Comparison of ENCODE assay signal across 8 cellular contexts in genomic region chr16:10895053-10895946, GRCh38. TPM values are rescaled to one million over a fixed set of nuclear protein-coding genes. Genes with fewer than 3 reads are reported as not detected.
DNase-seq lines count a peak whose midpoint lies in the region; ATAC-seq, FAIRE-seq and TF ChIP-seq lines count a peak whose summit lies in the region.

No MANE protein-coding gene starts in this region.

- no peak overlapping the region for H3K4me3 ChIP-seq in Jurkat, Clone E6-1 (ENCODE audit: low read length)
- H3K4me3 ChIP-seq in astrocyte (ENCODE audit: insufficient read depth, low read depth, low read length) (no peak overlapping the region), liver (ENCODE audit: low read depth in 1 of 3, low read length in 3 of 3) (no peak overlapping the region), vagina (no peak overlapping the region)

- no peak for TF ChIP-seq RAD21 in liver (IDR thresholded peaks at IDR 0.05)

- TF ChIP-seq CTCF in astrocyte (IDR thresholded peaks at IDR 0.05; ENCODE audit: insufficient read depth, low read depth, low read length) (no peak), liver (IDR thresholded peaks at IDR 0.05; ENCODE audit: low read depth, low read length, missing input control) (no peak), vagina (IDR thresholded peaks at IDR 0.05) (no peak)

- no peak for TF ChIP-seq POLR2A in vagina (IDR thresholded peaks at IDR 0.05)

- no peak overlapping the region for H3K4me3 Mint-ChIP-seq in astrocyte (ENCODE audit: unreplicated experiment)

- no peaks in the 10 kb centered on the region for H3K36me3 Mint-ChIP-seq in astrocyte (ENCODE audit: low read depth, unreplicated experiment)

- no peaks in the 10 kb centered on the region for H3K9me3 ChIP-seq in astrocyte (ENCODE audit: insufficient read depth, low read depth, low read length)
- no peaks in the 10 kb centered on the region for H3K9me3 ChIP-seq in liver (ENCODE audit: control insufficient read depth in 4 of 4, low read length in 3 of 4)
- no peaks in the 10 kb centered on the region for H3K9me3 ChIP-seq in vagina

- H2AFZ ChIP-seq in astrocyte (ENCODE audit: low read depth, low read length), result no peak overlapping the region

- ATAC-seq in HG03280 (IDR thresholded peaks at IDR 0.05; ENCODE audit: unreplicated experiment), result no peak
- ATAC-seq in HG03565 (IDR thresholded peaks at IDR 0.05; ENCODE audit: unreplicated experiment), result no peak

- peak; percentile 46 for DNase-seq in COLO829 (ENCODE audit: low spot score)
- peak; percentile 33 for DNase-seq in Jurkat, Clone E6-1 (ENCODE audit: low read depth, low spot score)
- peak; percentile 12 for DNase-seq in astrocyte (ENCODE audit: low read depth)
- DNase-seq in vagina (ENCODE audit: extremely low spot score in 2 of 2), result no peak
- DNase-seq in NCI-H2081 treated with DMSO at 0.1 percent for 48 hours (lab: John Stamatoyannopoulos, UW), result no peak

- intact Hi-C loops in vagina (cut with DNase I), result loop anchor here (10.0 kb wide), 1 partner anchor 60 kb away; no protein-coding TSS in a partner anchor

- no peaks in the 10 kb centered on the region for H3K79me2 ChIP-seq in astrocyte (ENCODE audit: insufficient read depth, low read length)

- no peak for FAIRE-seq in astrocyte (lab: Jason Lieb, UNC)

- no peak overlapping the region for H3K27ac Mint-ChIP-seq in astrocyte (ENCODE audit: unreplicated experiment)

- peaks cover 5% of the 10 kb centered on the region for H3K27me3 ChIP-seq in astrocyte (ENCODE audit: insufficient read depth, low read length)
- H3K27me3 ChIP-seq in liver (ENCODE audit: control insufficient read depth in 4 of 4, insufficient read depth in 4 of 4, low read length in 3 of 4), result no peaks in the 10 kb centered on the region
- no peaks in the 10 kb centered on the region for H3K27me3 ChIP-seq in vagina

- no peaks in the 10 kb centered on the region for H3K9me3 Mint-ChIP-seq in astrocyte (ENCODE audit: unreplicated experiment)

- H4K20me1 ChIP-seq in astrocyte (ENCODE audit: insufficient read depth, low read length), result no peaks in the 10 kb centered on the region

- 41% methylated on average over 17 of the region's 17 CpGs for WGBS in liver

- H3K27me3 Mint-ChIP-seq in astrocyte (ENCODE audit: low read depth, unreplicated experiment), result peaks cover 74% of the 10 kb centered on the region

- H3K9ac ChIP-seq in astrocyte (ENCODE audit: low read length), result no peak overlapping the region
- no peak overlapping the region for H3K9ac ChIP-seq in liver (ENCODE audit: low read depth in 1 of 2, low read length in 2 of 2)

- H3K4me1 ChIP-seq in astrocyte (ENCODE audit: insufficient read depth, low read length) (no peaks in the 10 kb centered on the region), liver (ENCODE audit: control insufficient read depth in 4 of 4, insufficient read depth in 4 of 4, low read length in 3 of 4) (no peaks in the 10 kb centered on the region), vagina (no peaks in the 10 kb centered on the region)

- H3K4me1 Mint-ChIP-seq in astrocyte (ENCODE audit: low read depth, unreplicated experiment), result no peaks in the 10 kb centered on the region

- H3K36me3 ChIP-seq in astrocyte (ENCODE audit: insufficient read depth, low read length), result no peaks in the 10 kb centered on the region
- H3K36me3 ChIP-seq in liver (ENCODE audit: control insufficient read depth in 4 of 4, insufficient read depth in 3 of 4, low read depth in 1 of 4, low read length in 3 of 4), result no peaks in the 10 kb centered on the region
- no peaks in the 10 kb centered on the region for H3K36me3 ChIP-seq in vagina

- no peak overlapping the region for H3K4me2 ChIP-seq in astrocyte (ENCODE audit: low read length)

- H3K27ac ChIP-seq in astrocyte (ENCODE audit: low read depth, low read length) (no peak overlapping the region), liver (ENCODE audit: low read depth in 1 of 2, low read length in 2 of 2) (no peak overlapping the region), vagina (no peak overlapping the region)

TF ChIP-seq in liver, 16 proteins besides CTCF, POLR2A, EP300 and RAD21:
- TF ChIP-seq FOXA1 (IDR thresholded peaks at IDR 0.05), result no peak
- TF ChIP-seq MAX (IDR thresholded peaks at IDR 0.05), result no peak
- peak; percentile 99 for TF ChIP-seq REST (IDR thresholded peaks at IDR 0.05)
- no peak for TF ChIP-seq HNF4A (conservative IDR thresholded peaks at IDR 0.05)

RNA-seq across cellular contexts. Expression of gene CIITA, which starts 18.3 kb away (rescaled TPM):
- polyA plus RNA-seq in Jurkat, Clone E6-1 (2012; ENCODE audit: insufficient read depth, insufficient read length), result 0.53 TPM
- total RNA-seq in astrocyte, result not detected in 2 replicates
- 1 to 10 TPM; 2.8 to 4.2 TPM for total RNA-seq in liver
- polyA plus RNA-seq in liver, result 1 to 10 TPM; 1.6 to 1.7 TPM
- 16.7 TPM for total RNA-seq in vagina

RNA-seq across cellular contexts. Expression of gene DEXI, which starts 47.0 kb away (rescaled TPM):
- polyA plus RNA-seq in Jurkat, Clone E6-1 (2012; ENCODE audit: insufficient read depth, insufficient read length), result 53.9 TPM
- total RNA-seq in astrocyte, result 39.8 and 46.6 TPM in 2 replicates
- 10 to 100 TPM; 13.6 to 69.9 TPM for total RNA-seq in liver
- polyA plus RNA-seq in liver, result 10 to 100 TPM; 26.5 to 57.2 TPM
- 67.5 TPM for total RNA-seq in vagina

RNA-seq across cellular contexts. Expression of gene CLEC16A, which starts 49.1 kb away (rescaled TPM):
- 10.0 TPM for polyA plus RNA-seq in Jurkat, Clone E6-1 (2012; ENCODE audit: insufficient read depth, insufficient read length)
- 31.7 and 32.1 TPM in 2 replicates for total RNA-seq in astrocyte
- 10 to 100 TPM; 22.6 to 23.0 TPM for total RNA-seq in liver
- polyA plus RNA-seq in liver, result 10 to 100 TPM in 1 of 2 donors, 1 to 10 TPM in 1; 9.7 to 12.3 TPM
- 21.6 TPM for total RNA-seq in vagina

Comparison
In these comparisons a context has a peak if more than half of its experiments do, and no peak if none do; other contexts are left out.
1. DNase-seq: peak in COLO829 (single experiment), Jurkat, Clone E6-1 (single experiment) and astrocyte (single experiment); none in vagina (0 of 2) and NCI-H2081 treated with DMSO at 0.1 percent for 48 hours (single experiment).